17 cellular contexts compared by ENCODE assay signal in the genomic region with DNA sequence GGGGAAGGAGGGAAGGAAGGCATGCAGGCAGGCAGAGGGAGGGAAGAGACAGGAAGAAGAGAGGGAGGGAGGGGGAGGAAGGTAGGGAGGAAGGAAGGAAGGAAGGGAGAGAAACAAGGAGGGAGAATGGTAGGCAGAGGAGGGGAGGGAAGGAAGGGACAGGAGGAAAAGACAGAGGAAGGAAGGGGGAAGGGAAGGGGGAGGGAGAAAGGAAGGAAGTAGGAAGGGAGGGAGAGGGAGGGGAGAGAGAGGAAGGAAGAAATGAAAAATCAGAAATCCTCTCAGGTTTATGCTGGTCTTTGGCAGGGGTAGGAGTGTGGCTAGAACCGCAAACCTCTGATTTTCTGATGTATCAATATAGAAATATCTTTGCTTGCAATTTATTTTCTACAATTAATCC. TPM values are rescaled to one million over a fixed set of nuclear protein-coding genes. Genes with fewer than 3 reads are reported as not detected.
DNase-seq lines count a peak whose midpoint lies in the region; ATAC-seq and TF ChIP-seq lines count a peak whose summit lies in the region.
"Had no signal": no experiment of that assay in that cellular context is flagged by ENCODE, and none has a peak within 500 bp of the region (broad histone marks: within the 10 kb centered on the region; RNA-seq: fewer than 3 reads in every experiment).

No MANE protein-coding gene starts in this region.

- TF ChIP-seq CTCF in Caco-2 (IDR thresholded peaks at IDR 0.05; ENCODE audit: insufficient read depth in 1 of 2, low read depth in 1 of 2, low read length in 1 of 2, severe bottlenecking in 1 of 2, unreplicated experiment in 1 of 2) = no peak
- no peak for TF ChIP-seq CTCF in SU-DHL-6 (IDR thresholded peaks at IDR 0.05; ENCODE audit: insufficient read depth, low read length, poor library complexity, severe bottlenecking)

- no peaks in the 10 kb centered on the region for H3K27me3 ChIP-seq in Caco-2 (replicated peaks; ENCODE audit: control insufficient read depth, insufficient read depth, low read length)
- no peaks in the 10 kb centered on the region for H3K27me3 ChIP-seq in SU-DHL-6 (ENCODE audit: low read length)
- H3K27me3 ChIP-seq in mesenchymal stem cell (ENCODE audit: control insufficient read depth in 1 of 2, insufficient read depth in 1 of 2, low read length in 2 of 2) = peaks cover 0 to 19% of the 10 kb centered on the region in 2 experiments
- H3K27me3 ChIP-seq in neuronal stem cell (ENCODE audit: control insufficient read depth in 3 of 3, insufficient read depth in 3 of 3, low read depth in 1 of 3, low read length in 3 of 3) = no peaks in the 10 kb centered on the region

- H2BK15ac ChIP-seq in mesenchymal stem cell (ENCODE audit: low read depth, poor library complexity, severe bottlenecking) = no peak overlapping the region
- no peak overlapping the region for H2BK15ac ChIP-seq in neuronal stem cell (ENCODE audit: low read length)

- H3K9ac ChIP-seq in SU-DHL-6 (ENCODE audit: low read length) (peak overlapping the region; percentile 81), mesenchymal stem cell (ENCODE audit: low read length) (no peak overlapping the region), neuronal stem cell (ENCODE audit: low read depth, low read length, poor library complexity) (no peak overlapping the region)

- H3K4me3 Mint-ChIP-seq in Caco-2 (ENCODE audit: unreplicated experiment) = peak overlapping the region; percentile 52

- peaks cover 10% of the 10 kb centered on the region for H3K79me1 ChIP-seq in mesenchymal stem cell (replicated peaks; ENCODE audit: low read length, poor library complexity, severe bottlenecking)
- no peaks in the 10 kb centered on the region for H3K79me1 ChIP-seq in neuronal stem cell (ENCODE audit: low read depth, low read length)

- H3K27ac Mint-ChIP-seq in Caco-2 (ENCODE audit: unreplicated experiment) = no peak overlapping the region

- H3K4me3 ChIP-seq in Caco-2 (ENCODE audit: low read depth, low read length) (no peak overlapping the region), SU-DHL-6 (ENCODE audit: insufficient read depth, low read length, poor library complexity, severe bottlenecking) (peak overlapping the region; percentile 75), mesenchymal stem cell (ENCODE audit: insufficient read depth in 1 of 2, low read depth in 1 of 2, low read length in 2 of 2) (no peak overlapping the region), neuronal stem cell (ENCODE audit: low read length in 2 of 2) (peak overlapping the region in 1 of 2 donors; percentile 98)
- H3K4me3 ChIP-seq: A549 had no signal

- BruUV-seq in Caco-2 (replicated peaks; lab: Mats Ljungman, UMichigan) = no TSS peak

- WGBS in mesenchymal stem cell = no CpG with 5 or more reads among the region's 1 CpG
- WGBS in neuronal stem cell (ENCODE audit: extremely low coverage in 2 of 2, insufficient read length in 2 of 2, insufficient replicate concordance in 1 of 2), 2 donors = no CpG with 5 or more reads among the region's 1 CpG

- no peaks in the 10 kb centered on the region for H4K20me1 ChIP-seq in SU-DHL-6 (ENCODE audit: low read depth, low read length)

- H3F3A ChIP-seq in SU-DHL-6 (ENCODE audit: insufficient read depth) = peaks cover 63% of the 10 kb centered on the region

- H3K36me3 Mint-ChIP-seq in Caco-2 (ENCODE audit: insufficient read depth, unreplicated experiment) = peaks cover 12% of the 10 kb centered on the region

- CTCF ChIA-PET in Caco-2 (lab: Charles Lee) = interaction anchor here (0.7 kb wide), 1 partner anchor 1618 kb away, joined by 3 read pairs; no protein-coding TSS in a partner anchor

- no peak overlapping the region for H4K8ac ChIP-seq in mesenchymal stem cell (ENCODE audit: low read length)
- no peak overlapping the region for H4K8ac ChIP-seq in neuronal stem cell (ENCODE audit: low read depth, low read length)

- H3K9me2 ChIP-seq in SU-DHL-6 (replicated peaks; ENCODE audit: insufficient read depth, low read length) = no peaks in the 10 kb centered on the region

- no peak overlapping the region for H2AFZ ChIP-seq in SU-DHL-6 (ENCODE audit: low read depth, low read length, severe bottlenecking)
- H2AFZ ChIP-seq in mesenchymal stem cell (ENCODE audit: low read depth, low read length) = no peak overlapping the region
- H2AFZ ChIP-seq in neuronal stem cell (ENCODE audit: low read length) = no peak overlapping the region

- H3K4me1 ChIP-seq in Caco-2 (peaks cover 70% of the 10 kb centered on the region), mesenchymal stem cell (ENCODE audit: control insufficient read depth, insufficient read depth, low read depth, low read length) (peaks cover 5% of the 10 kb centered on the region), neuronal stem cell (ENCODE audit: control insufficient read depth in 2 of 2, insufficient read depth in 1 of 2, low read depth in 1 of 2, low read length in 2 of 2) (peaks cover 11 to 27% of the 10 kb centered on the region in 2 donors)

- no peaks in the 10 kb centered on the region for H3K9me3 Mint-ChIP-seq in Caco-2 (ENCODE audit: unreplicated experiment)

- peaks cover 87% of the 10 kb centered on the region for H3K79me2 ChIP-seq in SU-DHL-6 (ENCODE audit: insufficient read depth, low read length)

- H3K4me2 ChIP-seq in SU-DHL-6 (ENCODE audit: low read depth, low read length, poor library complexity, severe bottlenecking) (peak overlapping the region; percentile 71), mesenchymal stem cell (ENCODE audit: low read length, poor library complexity, severe bottlenecking) (no peak overlapping the region), neuronal stem cell (ENCODE audit: insufficient read depth, low read length, poor library complexity, severe bottlenecking) (peak overlapping the region; percentile 37)
- H3K4me2 ChIP-seq: A549 had no signal

- H3K14ac ChIP-seq in mesenchymal stem cell (ENCODE audit: low read length in 2 of 2) = no peak overlapping the region
- no peak overlapping the region for H3K14ac ChIP-seq in neuronal stem cell (ENCODE audit: low read length)

- H4K91ac ChIP-seq in mesenchymal stem cell (ENCODE audit: low read length) (no peak overlapping the region), neuronal stem cell (ENCODE audit: low read depth, low read length, poor library complexity) (peak overlapping the region; percentile 40)

- H2BK12ac ChIP-seq in mesenchymal stem cell (ENCODE audit: low read length in 2 of 2) = peak overlapping the region in 1 of 2 experiments; percentile 27
- H2BK12ac ChIP-seq in neuronal stem cell (ENCODE audit: low read length) = no peak overlapping the region

- H2BK120ac ChIP-seq in mesenchymal stem cell (ENCODE audit: low read depth, low read length) (no peak overlapping the region), neuronal stem cell (ENCODE audit: low read depth, low read length) (no peak overlapping the region)

- H3K4me1 Mint-ChIP-seq in Caco-2 (ENCODE audit: low read depth, unreplicated experiment) = peaks cover 17% of the 10 kb centered on the region

- no peaks in the 10 kb centered on the region for H3K9me3 ChIP-seq in Caco-2
- no peaks in the 10 kb centered on the region for H3K9me3 ChIP-seq in SU-DHL-6 (ENCODE audit: insufficient read depth, low read length)
- no peaks in the 10 kb centered on the region for H3K9me3 ChIP-seq in mesenchymal stem cell (ENCODE audit: control insufficient read depth, low read length)
- H3K9me3 ChIP-seq in neuronal stem cell (replicated peaks in 1 of 2; ENCODE audit: control insufficient read depth in 2 of 2, insufficient read depth in 1 of 2, low read depth in 1 of 2, low read length in 2 of 2) = peaks cover 0 to 3% of the 10 kb centered on the region in 2 donors
- H3K9me3 ChIP-seq: A549 had no signal

- H3K27ac ChIP-seq in SU-DHL-6 (ENCODE audit: low read depth, low read length) (peak overlapping the region; percentile 97), mesenchymal stem cell (ENCODE audit: low read length, poor library complexity, severe bottlenecking) (no peak overlapping the region), neuronal stem cell (replicated peaks; ENCODE audit: low read length) (peak overlapping the region; percentile 95)
- H3K27ac ChIP-seq: A549 had no signal

- DNase-seq in Caco-2 = no peak
- DNase-seq in mesenchymal stem cell = peak; percentile 26
- no peak for DNase-seq in neuronal stem cell (ENCODE audit: low spot score)
- DNase-seq in LoVo (ENCODE audit: low spot score) = no peak
- DNase-seq in T-helper 2 cell = no peak
- DNase-seq: C1 segment of cervical spinal cord, DMS 273 treated with DMSO at 0.1 percent for 48 hours, GF-D8, GOT3, NCI-H1417 treated with DMSO at 0.1 percent for 48 hours, NCI-H2029 treated with DMSO at 0.1 percent for 48 hours, NCI-H2171 treated with DMSO at 0.1 percent for 48 hours, NCI-H82 had no signal

- no peaks in the 10 kb centered on the region for H3K27me3 Mint-ChIP-seq in Caco-2 (ENCODE audit: insufficient read depth, unreplicated experiment)

- ATAC-seq in GM21447 (IDR thresholded peaks at IDR 0.05; ENCODE audit: unreplicated experiment) = no peak
- no peak for ATAC-seq in GM18868 (IDR thresholded peaks at IDR 0.05; ENCODE audit: unreplicated experiment)
- ATAC-seq: A549 had no signal

- intact Hi-C loops in Caco-2 (cut with micrococcal nuclease; ENCODE audit: unreplicated experiment) = no loop called here

- POLR2A ChIA-PET in Caco-2 (lab: Charles Lee) = no interaction called here

- H2AK5ac ChIP-seq in mesenchymal stem cell (ENCODE audit: low read length, severe bottlenecking) (no peak overlapping the region), neuronal stem cell (ENCODE audit: low read depth, low read length) (no peak overlapping the region)

- H2BK5ac ChIP-seq in mesenchymal stem cell (ENCODE audit: low read depth, low read length, poor library complexity, severe bottlenecking) = no peak overlapping the region
- H2BK5ac ChIP-seq in neuronal stem cell (ENCODE audit: low read length) = no peak overlapping the region

- H3K18ac ChIP-seq in mesenchymal stem cell (ENCODE audit: low read depth in 1 of 2, low read length in 2 of 2) (peak overlapping the region in 1 of 2 experiments; percentile 46), neuronal stem cell (ENCODE audit: low read length) (peak overlapping the region; percentile 36)

- H3K36me3 ChIP-seq in Caco-2 (ENCODE audit: control insufficient read depth, insufficient read depth, low read length) = no peaks in the 10 kb centered on the region; the same call in 1 of the 2 replicates
- no peaks in the 10 kb centered on the region; the same call in 1 of the 2 replicates for H3K36me3 ChIP-seq in SU-DHL-6 (ENCODE audit: low read length)
- no peaks in the 10 kb centered on the region for H3K36me3 ChIP-seq in mesenchymal stem cell (ENCODE audit: control insufficient read depth in 1 of 2, insufficient read depth in 2 of 2, low read depth in 1 of 2, low read length in 2 of 2)
- peaks cover 2 to 72% of the 10 kb centered on the region in 2 donors for H3K36me3 ChIP-seq in neuronal stem cell (replicated peaks in 1 of 2; ENCODE audit: control insufficient read depth in 2 of 2, insufficient read depth in 2 of 2, low read length in 2 of 2)

- H3K4ac ChIP-seq in mesenchymal stem cell (ENCODE audit: low read depth in 1 of 2, low read length in 2 of 2) (no peak overlapping the region), neuronal stem cell (ENCODE audit: low read length) (no peak overlapping the region)

- H3K23ac ChIP-seq in mesenchymal stem cell (ENCODE audit: low read length in 2 of 2) (no peak overlapping the region), neuronal stem cell (ENCODE audit: low read depth, low read length, poor library complexity) (no peak overlapping the region)

RNA-seq across cellular contexts. Expression of a gene that starts 4.2 kb away (rescaled TPM):
- total RNA-seq in Caco-2 (2022) = 39.1 and 40.2 TPM in 2 replicates
- 6.8 TPM for polyA plus RNA-seq in mesenchymal stem cell (2013, experiment 1 of 2)
- polyA plus RNA-seq in mesenchymal stem cell (2013, experiment 2 of 2) = 6.4 TPM
- polyA plus RNA-seq in neuronal stem cell (2013, experiment 1 of 2) = 185 TPM
- polyA plus RNA-seq in neuronal stem cell (2013, experiment 2 of 2) = 191 TPM
